2 cellular contexts compared by ENCODE assay signal in the genomic region with DNA sequence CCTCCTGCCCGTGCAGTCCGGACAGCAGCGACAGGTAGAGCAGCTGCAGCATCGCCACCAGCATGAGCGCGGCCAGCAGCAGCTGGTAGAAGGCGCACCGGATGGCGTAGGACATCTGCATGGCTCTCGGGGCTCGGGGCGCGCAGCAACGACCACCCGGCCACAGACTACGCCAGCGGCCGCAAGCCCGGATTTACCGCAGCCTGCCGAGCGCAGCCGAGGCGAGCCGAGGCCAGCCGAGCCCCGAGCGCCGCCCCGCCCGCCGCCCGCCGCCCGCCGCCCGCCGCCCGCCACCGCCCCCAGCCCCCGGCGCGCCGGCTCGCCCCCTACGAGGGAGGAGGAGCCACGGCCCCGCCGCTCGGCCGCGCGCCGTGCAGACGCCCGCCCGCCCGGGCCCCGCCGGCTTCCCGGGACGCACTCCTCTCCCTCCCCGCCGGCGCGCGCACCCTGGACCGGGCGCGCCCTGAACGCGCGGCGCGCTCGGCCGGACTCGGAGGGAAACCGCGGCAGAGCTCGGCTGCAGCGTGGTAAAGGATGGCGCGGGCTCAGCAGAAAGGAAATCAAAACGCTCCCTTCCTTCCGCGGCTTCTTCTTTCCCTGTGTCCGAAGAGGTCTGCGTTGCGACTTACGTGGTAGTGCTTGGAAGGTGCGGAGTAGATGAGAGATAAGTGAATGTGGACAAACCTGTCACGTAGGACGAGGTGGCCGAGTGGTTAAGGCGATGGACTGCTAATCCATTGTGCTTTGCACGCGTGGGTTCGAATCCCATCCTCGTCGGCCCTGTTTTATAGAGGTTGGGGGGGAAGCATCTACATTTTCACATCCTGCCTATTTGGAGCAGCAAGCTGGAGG.
A peak's percentile ranks its signal among the peaks of the same experiment; 100 is the strongest.
TF ChIP-seq lines count a peak whose summit lies in the region.

B4GAT1 (minus strand) TSS at position 205 of the 852 bp plus-strand sequence; CDS start at position 121, 84 bp downstream.

TF ChIP-seq in HEK293, 187 proteins besides CTCF, POLR2A, EP300 and RAD21 (continued from another document and continues in another):
- TF ChIP-seq PATZ1 (tag by site-specific recombination; IDR thresholded peaks at IDR 0.05) (peak; percentile 84), ZNF501 (tag by site-specific recombination; IDR thresholded peaks at IDR 0.05) (peak; percentile 89), ZNF600 (tag by site-specific recombination; IDR thresholded peaks at IDR 0.05) (peak; percentile 42), ZNF660 (tag by site-specific recombination; IDR thresholded peaks at IDR 0.05) (peak; percentile 86), ZNF629 (tag by site-specific recombination; IDR thresholded peaks at IDR 0.05) (peak; percentile 65), ZSCAN23 (tag by site-specific recombination; IDR thresholded peaks at IDR 0.05) (peak; percentile 36; the same call in 1 of the 2 replicates), ZNF175 (tag by site-specific recombination; IDR thresholded peaks at IDR 0.05) (no peak), TRIM28 (IDR thresholded peaks at IDR 0.05; ENCODE audit: borderline replicate concordance, low read length) (peak; percentile 48; the same call in 1 of the 2 replicates), YY2 (tag by site-specific recombination; IDR thresholded peaks at IDR 0.05) (peak; percentile 57; the same call in 1 of the 2 replicates), ZXDB (tag by site-specific recombination; IDR thresholded peaks at IDR 0.05) (peak; percentile 46; the same call in 1 of the 2 replicates), KLF9 (tag by site-specific recombination; IDR thresholded peaks at IDR 0.05; ENCODE audit: low read depth) (peak; percentile 45; the same call in 1 of the 2 replicates), ZBTB26 (tag by site-specific recombination; optimal IDR thresholded peaks at IDR 0.05) (peak; percentile 86), ZNF626 (tag by site-specific recombination; IDR thresholded peaks at IDR 0.05) (no peak), ZIC2 (tag by site-specific recombination; IDR thresholded peaks at IDR 0.05) (peak; percentile 30; the same call in 1 of the 2 replicates), ZNF354C (tag by site-specific recombination; IDR thresholded peaks at IDR 0.05; ENCODE audit: borderline replicate concordance, low read depth) (no peak), ZNF843 (tag by site-specific recombination; IDR thresholded peaks at IDR 0.05) (peak; percentile 52; the same call in 1 of the 2 replicates), ZNF580 (tag by site-specific recombination; IDR thresholded peaks at IDR 0.05) (peak; percentile 90), KLF10 (tag by site-specific recombination; IDR thresholded peaks at IDR 0.05) (peak; percentile 64; the same call in 1 of the 2 replicates), ZNF645 (tag by site-specific recombination; IDR thresholded peaks at IDR 0.05) (0 out of 2 replicates have a peak, but pooled peaks have one; percentile 36), REPIN1 (tag by site-specific recombination; IDR thresholded peaks at IDR 0.05; ENCODE audit: low read depth) (0 out of 2 replicates have a peak, but pooled peaks have one; percentile 70), KLF1 (tag by site-specific recombination; IDR thresholded peaks at IDR 0.05) (peak; percentile 26; the same call in 1 of the 2 replicates), ZNF639 (tag by site-specific recombination; IDR thresholded peaks at IDR 0.05) (peak; percentile 48; the same call in 1 of the 2 replicates), ZBTB7A (tag by site-specific recombination; IDR thresholded peaks at IDR 0.05; ENCODE audit: low read depth) (0 out of 2 replicates have a peak, but pooled peaks have one; percentile 25)

TF ChIP-seq in GM12878, 131 proteins besides CTCF, POLR2A, EP300 and RAD21 (continued from another document and continues in another):
- TF ChIP-seq, protein P1, sequence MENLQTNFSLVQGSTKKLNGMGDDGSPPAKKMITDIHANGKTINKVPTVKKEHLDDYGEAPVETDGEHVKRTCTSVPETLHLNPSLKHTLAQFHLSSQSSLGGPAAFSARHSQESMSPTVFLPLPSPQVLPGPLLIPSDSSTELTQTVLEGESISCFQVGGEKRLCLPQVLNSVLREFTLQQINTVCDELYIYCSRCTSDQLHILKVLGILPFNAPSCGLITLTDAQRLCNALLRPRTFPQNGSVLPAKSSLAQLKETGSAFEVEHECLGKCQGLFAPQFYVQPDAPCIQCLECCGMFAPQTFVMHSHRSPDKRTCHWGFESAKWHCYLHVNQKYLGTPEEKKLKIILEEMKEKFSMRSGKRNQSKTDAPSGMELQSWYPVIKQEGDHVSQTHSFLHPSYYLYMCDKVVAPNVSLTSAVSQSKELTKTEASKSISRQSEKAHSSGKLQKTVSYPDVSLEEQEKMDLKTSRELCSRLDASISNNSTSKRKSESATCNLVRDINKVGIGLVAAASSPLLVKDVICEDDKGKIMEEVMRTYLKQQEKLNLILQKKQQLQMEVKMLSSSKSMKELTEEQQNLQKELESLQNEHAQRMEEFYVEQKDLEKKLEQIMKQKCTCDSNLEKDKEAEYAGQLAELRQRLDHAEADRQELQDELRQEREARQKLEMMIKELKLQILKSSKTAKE (IDR thresholded peaks at IDR 0.05; ENCODE audit: low read depth, poor library complexity, severe bottlenecking) = peak; percentile 78
- TF ChIP-seq EGR1 (IDR thresholded peaks at IDR 0.05; ENCODE audit: borderline replicate concordance in 1 of 2, low read depth in 2 of 2, low read length in 2 of 2) (0 out of 3 replicates have a peak, but pooled peaks of 1 of the 2 experiments have one; percentile 42), ZNF217 (IDR thresholded peaks at IDR 0.05) (peak; percentile 56; the same call in 1 of the 2 replicates), JUND (IDR thresholded peaks at IDR 0.05; ENCODE audit: low read depth, low read length) (no peak), PML (IDR thresholded peaks at IDR 0.05; ENCODE audit: low read length) (no peak; the same call in 1 of the 2 replicates), HDAC2 (IDR thresholded peaks at IDR 0.05) (no peak), MEF2A (IDR thresholded peaks at IDR 0.05; ENCODE audit: insufficient read depth, low read depth, low read length) (no peak), CBX3 (IDR thresholded peaks at IDR 0.05; ENCODE audit: borderline replicate concordance, low read depth) (no peak), FOXK2 (IDR thresholded peaks at IDR 0.05) (no peak), DPF2 (IDR thresholded peaks at IDR 0.05) (peak; percentile 25; the same call in 1 of the 2 replicates), TARDBP (IDR thresholded peaks at IDR 0.05; ENCODE audit: borderline replicate concordance) (peak; percentile 99), CHD1 (IDR thresholded peaks at IDR 0.05; ENCODE audit: low read depth, low read length) (no peak), KLF5 (IDR thresholded peaks at IDR 0.05; ENCODE audit: partially characterized antibody) (peak; percentile 56), MXI1 (IDR thresholded peaks at IDR 0.05; ENCODE audit: low read depth, low read length) (peak; percentile 56; the same call in 1 of the 2 replicates)
- TF ChIP-seq, protein P2, sequence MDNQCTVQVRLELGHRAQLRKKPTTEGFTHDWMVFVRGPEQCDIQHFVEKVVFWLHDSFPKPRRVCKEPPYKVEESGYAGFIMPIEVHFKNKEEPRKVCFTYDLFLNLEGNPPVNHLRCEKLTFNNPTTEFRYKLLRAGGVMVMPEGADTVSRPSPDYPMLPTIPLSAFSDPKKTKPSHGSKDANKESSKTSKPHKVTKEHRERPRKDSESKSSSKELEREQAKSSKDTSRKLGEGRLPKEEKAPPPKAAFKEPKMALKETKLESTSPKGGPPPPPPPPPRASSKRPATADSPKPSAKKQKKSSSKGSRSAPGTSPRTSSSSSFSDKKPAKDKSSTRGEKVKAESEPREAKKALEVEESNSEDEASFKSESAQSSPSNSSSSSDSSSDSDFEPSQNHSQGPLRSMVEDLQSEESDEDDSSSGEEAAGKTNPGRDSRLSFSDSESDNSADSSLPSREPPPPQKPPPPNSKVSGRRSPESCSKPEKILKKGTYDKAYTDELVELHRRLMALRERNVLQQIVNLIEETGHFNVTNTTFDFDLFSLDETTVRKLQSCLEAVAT (IDR thresholded peaks at IDR 0.05) = 0 out of 2 replicates have a peak, but pooled peaks have one; percentile 16
- TF ChIP-seq, protein P3, sequence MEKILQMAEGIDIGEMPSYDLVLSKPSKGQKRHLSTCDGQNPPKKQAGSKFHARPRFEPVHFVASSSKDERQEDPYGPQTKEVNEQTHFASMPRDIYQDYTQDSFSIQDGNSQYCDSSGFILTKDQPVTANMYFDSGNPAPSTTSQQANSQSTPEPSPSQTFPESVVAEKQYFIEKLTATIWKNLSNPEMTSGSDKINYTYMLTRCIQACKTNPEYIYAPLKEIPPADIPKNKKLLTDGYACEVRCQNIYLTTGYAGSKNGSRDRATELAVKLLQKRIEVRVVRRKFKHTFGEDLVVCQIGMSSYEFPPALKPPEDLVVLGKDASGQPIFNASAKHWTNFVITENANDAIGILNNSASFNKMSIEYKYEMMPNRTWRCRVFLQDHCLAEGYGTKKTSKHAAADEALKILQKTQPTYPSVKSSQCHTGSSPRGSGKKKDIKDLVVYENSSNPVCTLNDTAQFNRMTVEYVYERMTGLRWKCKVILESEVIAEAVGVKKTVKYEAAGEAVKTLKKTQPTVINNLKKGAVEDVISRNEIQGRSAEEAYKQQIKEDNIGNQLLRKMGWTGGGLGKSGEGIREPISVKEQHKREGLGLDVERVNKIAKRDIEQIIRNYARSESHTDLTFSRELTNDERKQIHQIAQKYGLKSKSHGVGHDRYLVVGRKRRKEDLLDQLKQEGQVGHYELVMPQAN (conservative IDR thresholded peaks at IDR 0.05) = peak; percentile 62; the same call in 1 of the 2 replicates
- TF ChIP-seq, protein P4, sequence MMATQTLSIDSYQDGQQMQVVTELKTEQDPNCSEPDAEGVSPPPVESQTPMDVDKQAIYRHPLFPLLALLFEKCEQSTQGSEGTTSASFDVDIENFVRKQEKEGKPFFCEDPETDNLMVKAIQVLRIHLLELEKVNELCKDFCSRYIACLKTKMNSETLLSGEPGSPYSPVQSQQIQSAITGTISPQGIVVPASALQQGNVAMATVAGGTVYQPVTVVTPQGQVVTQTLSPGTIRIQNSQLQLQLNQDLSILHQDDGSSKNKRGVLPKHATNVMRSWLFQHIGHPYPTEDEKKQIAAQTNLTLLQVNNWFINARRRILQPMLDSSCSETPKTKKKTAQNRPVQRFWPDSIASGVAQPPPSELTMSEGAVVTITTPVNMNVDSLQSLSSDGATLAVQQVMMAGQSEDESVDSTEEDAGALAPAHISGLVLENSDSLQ (IDR thresholded peaks at IDR 0.05) = peak; percentile 40; the same call in 1 of the 2 replicates
- TF ChIP-seq, protein P5, sequence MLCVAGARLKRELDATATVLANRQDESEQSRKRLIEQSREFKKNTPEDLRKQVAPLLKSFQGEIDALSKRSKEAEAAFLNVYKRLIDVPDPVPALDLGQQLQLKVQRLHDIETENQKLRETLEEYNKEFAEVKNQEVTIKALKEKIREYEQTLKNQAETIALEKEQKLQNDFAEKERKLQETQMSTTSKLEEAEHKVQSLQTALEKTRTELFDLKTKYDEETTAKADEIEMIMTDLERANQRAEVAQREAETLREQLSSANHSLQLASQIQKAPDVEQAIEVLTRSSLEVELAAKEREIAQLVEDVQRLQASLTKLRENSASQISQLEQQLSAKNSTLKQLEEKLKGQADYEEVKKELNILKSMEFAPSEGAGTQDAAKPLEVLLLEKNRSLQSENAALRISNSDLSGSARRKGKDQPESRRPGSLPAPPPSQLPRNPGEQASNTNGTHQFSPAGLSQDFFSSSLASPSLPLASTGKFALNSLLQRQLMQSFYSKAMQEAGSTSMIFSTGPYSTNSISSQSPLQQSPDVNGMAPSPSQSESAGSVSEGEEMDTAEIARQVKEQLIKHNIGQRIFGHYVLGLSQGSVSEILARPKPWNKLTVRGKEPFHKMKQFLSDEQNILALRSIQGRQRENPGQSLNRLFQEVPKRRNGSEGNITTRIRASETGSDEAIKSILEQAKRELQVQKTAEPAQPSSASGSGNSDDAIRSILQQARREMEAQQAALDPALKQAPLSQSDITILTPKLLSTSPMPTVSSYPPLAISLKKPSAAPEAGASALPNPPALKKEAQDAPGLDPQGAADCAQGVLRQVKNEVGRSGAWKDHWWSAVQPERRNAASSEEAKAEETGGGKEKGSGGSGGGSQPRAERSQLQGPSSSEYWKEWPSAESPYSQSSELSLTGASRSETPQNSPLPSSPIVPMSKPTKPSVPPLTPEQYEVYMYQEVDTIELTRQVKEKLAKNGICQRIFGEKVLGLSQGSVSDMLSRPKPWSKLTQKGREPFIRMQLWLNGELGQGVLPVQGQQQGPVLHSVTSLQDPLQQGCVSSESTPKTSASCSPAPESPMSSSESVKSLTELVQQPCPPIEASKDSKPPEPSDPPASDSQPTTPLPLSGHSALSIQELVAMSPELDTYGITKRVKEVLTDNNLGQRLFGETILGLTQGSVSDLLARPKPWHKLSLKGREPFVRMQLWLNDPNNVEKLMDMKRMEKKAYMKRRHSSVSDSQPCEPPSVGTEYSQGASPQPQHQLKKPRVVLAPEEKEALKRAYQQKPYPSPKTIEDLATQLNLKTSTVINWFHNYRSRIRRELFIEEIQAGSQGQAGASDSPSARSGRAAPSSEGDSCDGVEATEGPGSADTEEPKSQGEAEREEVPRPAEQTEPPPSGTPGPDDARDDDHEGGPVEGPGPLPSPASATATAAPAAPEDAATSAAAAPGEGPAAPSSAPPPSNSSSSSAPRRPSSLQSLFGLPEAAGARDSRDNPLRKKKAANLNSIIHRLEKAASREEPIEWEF (IDR thresholded peaks at IDR 0.05; ENCODE audit: insufficient replicate concordance, low read depth, low read length) = no peak
- TF ChIP-seq, protein P6, sequence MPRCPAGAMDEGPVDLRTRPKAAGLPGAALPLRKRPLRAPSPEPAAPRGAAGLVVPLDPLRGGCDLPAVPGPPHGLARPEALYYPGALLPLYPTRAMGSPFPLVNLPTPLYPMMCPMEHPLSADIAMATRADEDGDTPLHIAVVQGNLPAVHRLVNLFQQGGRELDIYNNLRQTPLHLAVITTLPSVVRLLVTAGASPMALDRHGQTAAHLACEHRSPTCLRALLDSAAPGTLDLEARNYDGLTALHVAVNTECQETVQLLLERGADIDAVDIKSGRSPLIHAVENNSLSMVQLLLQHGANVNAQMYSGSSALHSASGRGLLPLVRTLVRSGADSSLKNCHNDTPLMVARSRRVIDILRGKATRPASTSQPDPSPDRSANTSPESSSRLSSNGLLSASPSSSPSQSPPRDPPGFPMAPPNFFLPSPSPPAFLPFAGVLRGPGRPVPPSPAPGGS (IDR thresholded peaks at IDR 0.05; ENCODE audit: borderline replicate concordance, insufficient read depth, low read depth, low read length, poor library complexity, severe bottlenecking) = no peak
- TF ChIP-seq, protein P7, sequence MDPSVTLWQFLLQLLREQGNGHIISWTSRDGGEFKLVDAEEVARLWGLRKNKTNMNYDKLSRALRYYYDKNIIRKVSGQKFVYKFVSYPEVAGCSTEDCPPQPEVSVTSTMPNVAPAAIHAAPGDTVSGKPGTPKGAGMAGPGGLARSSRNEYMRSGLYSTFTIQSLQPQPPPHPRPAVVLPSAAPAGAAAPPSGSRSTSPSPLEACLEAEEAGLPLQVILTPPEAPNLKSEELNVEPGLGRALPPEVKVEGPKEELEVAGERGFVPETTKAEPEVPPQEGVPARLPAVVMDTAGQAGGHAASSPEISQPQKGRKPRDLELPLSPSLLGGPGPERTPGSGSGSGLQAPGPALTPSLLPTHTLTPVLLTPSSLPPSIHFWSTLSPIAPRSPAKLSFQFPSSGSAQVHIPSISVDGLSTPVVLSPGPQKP (IDR thresholded peaks at IDR 0.05; ENCODE audit: low read depth, low read length) = no peak; the same call in 1 of the 2 replicates
